8 cellular contexts compared by ENCODE assay signal in the genomic region with DNA sequence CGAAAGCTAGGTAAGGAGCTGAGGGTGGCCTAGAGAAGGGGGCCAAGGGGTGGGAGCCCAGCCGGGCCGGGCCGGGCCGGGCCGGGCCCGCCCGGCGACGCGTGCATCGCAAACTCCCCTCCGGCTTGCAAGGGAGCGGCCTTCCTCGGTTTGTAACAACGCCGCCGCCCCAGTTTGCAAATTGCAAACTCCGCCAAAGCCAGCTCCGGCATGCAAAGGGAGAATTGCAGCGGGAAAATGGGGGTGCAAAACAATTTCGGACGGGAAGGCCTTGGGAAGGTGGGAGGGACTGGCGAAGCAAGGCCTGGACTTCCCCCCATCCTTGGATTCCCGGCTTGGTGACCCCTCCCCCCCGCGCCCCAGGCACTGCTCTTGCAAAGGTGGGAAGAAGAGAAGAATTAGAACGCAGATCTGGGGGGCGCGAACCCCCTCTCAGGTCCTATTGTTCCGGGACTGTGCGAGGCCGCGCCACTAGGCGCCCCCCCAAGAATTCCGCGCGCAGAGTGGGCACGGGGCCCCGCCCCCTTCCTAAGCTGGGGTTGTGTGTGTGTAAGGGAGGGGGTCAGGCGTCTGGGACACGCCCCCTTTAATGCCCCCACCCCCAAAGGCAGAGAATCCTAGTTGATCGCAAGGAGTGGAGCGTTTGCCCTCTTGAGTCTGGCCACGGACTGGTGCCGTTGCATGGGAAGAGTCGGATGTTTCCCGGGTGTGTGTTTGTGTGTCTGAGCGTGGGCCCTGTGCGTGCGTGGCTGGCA. TPM values are rescaled to one million over a fixed set of nuclear protein-coding genes. Genes with fewer than 3 reads are reported as not detected.
DNase-seq lines count a peak whose midpoint lies in the region; ATAC-seq and TF ChIP-seq lines count a peak whose summit lies in the region.

No MANE protein-coding gene starts in this region.

- WGBS in body of pancreas, 2 donors, result 0 to 1% methylated on average over 26 to 51 of the region's 51 CpGs
- under 1% methylated on average over 39 of the region's 51 CpGs for WGBS in smooth muscle cell (ENCODE audit: low lambda C conversion rate)

- peaks cover 8 to 14% (median 10%) of the 10 kb centered on the region in 3 donors for H3K27me3 Mint-ChIP-seq in immature natural killer cell (ENCODE audit: low read depth in 3 of 3)

- H3K27ac ChIP-seq in SU-DHL-6 (ENCODE audit: low read depth, low read length), result peak overlapping the region; percentile 95
- peak overlapping the region; percentile 26 to 86 (median 82) for H3K27ac ChIP-seq in body of pancreas
- H3K27ac ChIP-seq in smooth muscle cell (ENCODE audit: low read depth), result peak overlapping the region; percentile 38

- H4K20me1 ChIP-seq in SU-DHL-6 (ENCODE audit: low read depth, low read length), result no peaks in the 10 kb centered on the region; the same call in 1 of the 2 replicates
- peaks cover 35% of the 10 kb centered on the region for H4K20me1 ChIP-seq in smooth muscle cell (ENCODE audit: low read depth)

- H3K9me3 ChIP-seq in SU-DHL-6 (ENCODE audit: insufficient read depth, low read length) (no peaks in the 10 kb centered on the region), body of pancreas (no peaks in the 10 kb centered on the region), smooth muscle cell (replicated peaks; ENCODE audit: low read depth) (no peaks in the 10 kb centered on the region)

- DNase-seq in CMK (ENCODE audit: low read depth), result peak; percentile 71
- peak; percentile 71 for DNase-seq in HT1080 (ENCODE audit: low read depth)
- DNase-seq in body of pancreas, result peak; percentile 39 to 50 (median 45)
- peak; percentile 28 to 30 (median 30) for DNase-seq in immature natural killer cell
- peak; percentile 35 for DNase-seq in smooth muscle cell (lab: John Stamatoyannopoulos, UW; ENCODE audit: unreplicated experiment)
- DNase-seq in amniotic stem cell (lab: John Stamatoyannopoulos, UW), result no peak

- peaks cover 29 to 32% of the 10 kb centered on the region in 2 donors for H3K4me1 Mint-ChIP-seq in immature natural killer cell

- H3K4me3 ChIP-seq in SU-DHL-6 (ENCODE audit: insufficient read depth, low read length, poor library complexity, severe bottlenecking), result peak overlapping the region; percentile 99
- H3K4me3 ChIP-seq in body of pancreas, result peak overlapping the region; percentile 66 to 71
- H3K4me3 ChIP-seq in smooth muscle cell, result peak overlapping the region; percentile 85

- peak overlapping the region; percentile 81 to 95 (median 83) for H3K4me3 Mint-ChIP-seq in immature natural killer cell

- H3K36me3 Mint-ChIP-seq in immature natural killer cell, result peaks cover 0 to 5% (median 3%) of the 10 kb centered on the region in 3 donors

- intact Hi-C loops in body of pancreas (cut with DNase I), result no loop called here

- H3K4me2 ChIP-seq in SU-DHL-6 (ENCODE audit: low read depth, low read length, poor library complexity, severe bottlenecking) (peak overlapping the region; percentile 67), smooth muscle cell (peak overlapping the region; percentile 95)

- H3F3A ChIP-seq in SU-DHL-6 (ENCODE audit: insufficient read depth), result peaks cover 31% of the 10 kb centered on the region
- H3F3A ChIP-seq in smooth muscle cell (ENCODE audit: low read depth), result peaks cover 8% of the 10 kb centered on the region

- H3K27ac Mint-ChIP-seq in immature natural killer cell, result peak overlapping the region; percentile 82 to 97 (median 90)

- H3K36me3 ChIP-seq in SU-DHL-6 (ENCODE audit: low read length) (peaks cover 2% of the 10 kb centered on the region; the same call in 1 of the 2 replicates), body of pancreas (replicated peaks in 1 of 2; ENCODE audit: insufficient read depth in 1 of 2, low read depth in 2 of 2) (peaks cover 3 to 12% of the 10 kb centered on the region in 2 donors), smooth muscle cell (ENCODE audit: low read depth) (no peaks in the 10 kb centered on the region)

- H3K9me3 Mint-ChIP-seq in immature natural killer cell, result no peaks in the 10 kb centered on the region

- H3K9me2 ChIP-seq in SU-DHL-6 (replicated peaks; ENCODE audit: insufficient read depth, low read length), result no peaks in the 10 kb centered on the region

- H3K9ac ChIP-seq in SU-DHL-6 (ENCODE audit: low read length) (peak overlapping the region; percentile 89), smooth muscle cell (ENCODE audit: low read depth) (peak overlapping the region; percentile 68)

- no peaks in the 10 kb centered on the region for H3K27me3 ChIP-seq in SU-DHL-6 (ENCODE audit: low read length)
- H3K27me3 ChIP-seq in body of pancreas, result no peaks in the 10 kb centered on the region
- no peaks in the 10 kb centered on the region for H3K27me3 ChIP-seq in smooth muscle cell (ENCODE audit: low read depth)

- TF ChIP-seq POLR2A in body of pancreas (IDR thresholded peaks at IDR 0.05), result no peak

- peaks cover 24% of the 10 kb centered on the region for H3K4me1 ChIP-seq in body of pancreas
- H3K4me1 ChIP-seq in smooth muscle cell (ENCODE audit: low read depth), result no peaks in the 10 kb centered on the region

- H2AFZ ChIP-seq in SU-DHL-6 (ENCODE audit: low read depth, low read length, severe bottlenecking) (peak overlapping the region; percentile 55), smooth muscle cell (ENCODE audit: low read depth) (no peak overlapping the region)

- TF ChIP-seq CTCF in SU-DHL-6 (IDR thresholded peaks at IDR 0.05; ENCODE audit: insufficient read depth, low read length, poor library complexity, severe bottlenecking) (no peak), body of pancreas (IDR thresholded peaks at IDR 0.05) (no peak), smooth muscle cell (IDR thresholded peaks at IDR 0.05; ENCODE audit: borderline replicate concordance, insufficient read depth, poor library complexity, severe bottlenecking) (no peak)

- ATAC-seq in body of pancreas, result no peak
- ATAC-seq in GM19023 (IDR thresholded peaks at IDR 0.05; ENCODE audit: unreplicated experiment), result no peak

- H3K79me2 ChIP-seq in SU-DHL-6 (ENCODE audit: insufficient read depth, low read length) (peaks cover 35% of the 10 kb centered on the region), smooth muscle cell (ENCODE audit: low read depth) (peaks cover 31% of the 10 kb centered on the region)

RNA-seq across cellular contexts. Expression of a gene that starts 0.9 kb away (rescaled TPM):
- total RNA-seq in HT1080 (2014; rRNA removed; shearing (Covaris generic)), result 3.4 and 6.5 TPM in 2 replicates
- polyA plus RNA-seq in HT1080 (2015; cell fraction: cytosol; rRNA removed), result 9.8 and 9.9 TPM in 2 replicates
- 15.1 and 17.0 TPM in 2 replicates for polyA plus RNA-seq in HT1080 (2015; cell fraction: nucleus; rRNA removed)
- total RNA-seq in body of pancreas, result 10 to 100 TPM in 1 of 2 donors, 1 to 10 TPM in 1; 8.0 to 23.4 TPM
- polyA plus RNA-seq in immature natural killer cell, result 1 to 10 TPM in 2 of 3 donors, under 1 TPM in 1; 0.21 to 4.0 (median 2.0) TPM
- total RNA-seq in smooth muscle cell, result 2.9 and 4.5 TPM in 2 replicates
- 1.7 and 3.2 TPM in 2 replicates for polyA plus RNA-seq in smooth muscle cell

RNA-seq across cellular contexts. Expression of a gene that starts 10.8 kb away (rescaled TPM):
- total RNA-seq in HT1080 (2014; rRNA removed; shearing (Covaris generic)), result 0.70 and 1.1 TPM in 2 replicates
- polyA plus RNA-seq in HT1080 (2015; cell fraction: cytosol; rRNA removed), result 0.26 and 0.49 TPM in 2 replicates
- polyA plus RNA-seq in HT1080 (2015; cell fraction: nucleus; rRNA removed), result 0.59 and 0.90 TPM in 2 replicates
- total RNA-seq in body of pancreas (1 to 10 TPM; 2.6 to 4.9 TPM), smooth muscle cell (13.5 TPM in 1 of 2 replicates, not detected in the other)
- polyA plus RNA-seq in immature natural killer cell (under 1 TPM in 1 of 3 donors, not detected in 2; 0.78 TPM), smooth muscle cell (0.24 and 1.0 TPM in 2 replicates)

RNA-seq across cellular contexts. Expression of a gene that starts 11.6 kb away (rescaled TPM):
- total RNA-seq in HT1080 (2014; rRNA removed; shearing (Covaris generic)), result 140 and 203 TPM in 2 replicates
- 22.9 and 44.1 TPM in 2 replicates for polyA plus RNA-seq in HT1080 (2015; cell fraction: cytosol; rRNA removed)
- 53.5 and 58.4 TPM in 2 replicates for polyA plus RNA-seq in HT1080 (2015; cell fraction: nucleus; rRNA removed)
- total RNA-seq in body of pancreas, result 10 to 100 TPM; 50.6 to 73.2 TPM
- polyA plus RNA-seq in immature natural killer cell, result 100 to 1,000 TPM; 196 to 251 (median 239) TPM
- total RNA-seq in smooth muscle cell, result 45.0 and 55.5 TPM in 2 replicates
- 95.7 and 134 TPM in 2 replicates for polyA plus RNA-seq in smooth muscle cell

RNA-seq across cellular contexts. Expression of a gene that starts 48.0 kb away (rescaled TPM):
- 23.5 and 26.7 TPM in 2 replicates for total RNA-seq in HT1080 (2014; rRNA removed; shearing (Covaris generic))
- polyA plus RNA-seq in HT1080 (2015; cell fraction: cytosol; rRNA removed), result 115 and 130 TPM in 2 replicates
- 79.7 and 87.0 TPM in 2 replicates for polyA plus RNA-seq in HT1080 (2015; cell fraction: nucleus; rRNA removed)
- total RNA-seq in body of pancreas (10 to 100 TPM; 10.9 to 17.9 TPM), smooth muscle cell (82.3 and 86.5 TPM in 2 replicates)
- polyA plus RNA-seq in immature natural killer cell (10 to 100 TPM in 2 of 3 donors, 1 to 10 TPM in 1; 9.0 to 17.3 (median 13.5) TPM), smooth muscle cell (224 and 248 TPM in 2 replicates)

RNA-seq across cellular contexts. Expression of a gene that starts 50.1 kb away (rescaled TPM):
- total RNA-seq in HT1080 (2014; rRNA removed; shearing (Covaris generic)), result 21.2 and 31.7 TPM in 2 replicates
- polyA plus RNA-seq in HT1080 (2015; cell fraction: cytosol; rRNA removed), result 35.0 and 38.9 TPM in 2 replicates
- 58.4 and 61.5 TPM in 2 replicates for polyA plus RNA-seq in HT1080 (2015; cell fraction: nucleus; rRNA removed)
- total RNA-seq in body of pancreas (10 to 100 TPM; 16.1 to 36.6 TPM), smooth muscle cell (7.9 and 10.2 TPM in 2 replicates)
- polyA plus RNA-seq in immature natural killer cell (1 to 10 TPM in 1 of 3 donors, under 1 TPM in 1, not detected in 1; 0.87 to 2.6 TPM), smooth muscle cell (12.1 and 15.9 TPM in 2 replicates)

Comparison
In these comparisons a context has a peak if more than half of its experiments do, and no peak if none do; other contexts are left out.
1. H3K27ac ChIP-seq: peak in every context shown above with its lines; median percentile 95 in SU-DHL-6; 82 in body of pancreas; 38 in smooth muscle cell.